ENCODE assay signal across 8 cellular contexts in the genomic region with DNA sequence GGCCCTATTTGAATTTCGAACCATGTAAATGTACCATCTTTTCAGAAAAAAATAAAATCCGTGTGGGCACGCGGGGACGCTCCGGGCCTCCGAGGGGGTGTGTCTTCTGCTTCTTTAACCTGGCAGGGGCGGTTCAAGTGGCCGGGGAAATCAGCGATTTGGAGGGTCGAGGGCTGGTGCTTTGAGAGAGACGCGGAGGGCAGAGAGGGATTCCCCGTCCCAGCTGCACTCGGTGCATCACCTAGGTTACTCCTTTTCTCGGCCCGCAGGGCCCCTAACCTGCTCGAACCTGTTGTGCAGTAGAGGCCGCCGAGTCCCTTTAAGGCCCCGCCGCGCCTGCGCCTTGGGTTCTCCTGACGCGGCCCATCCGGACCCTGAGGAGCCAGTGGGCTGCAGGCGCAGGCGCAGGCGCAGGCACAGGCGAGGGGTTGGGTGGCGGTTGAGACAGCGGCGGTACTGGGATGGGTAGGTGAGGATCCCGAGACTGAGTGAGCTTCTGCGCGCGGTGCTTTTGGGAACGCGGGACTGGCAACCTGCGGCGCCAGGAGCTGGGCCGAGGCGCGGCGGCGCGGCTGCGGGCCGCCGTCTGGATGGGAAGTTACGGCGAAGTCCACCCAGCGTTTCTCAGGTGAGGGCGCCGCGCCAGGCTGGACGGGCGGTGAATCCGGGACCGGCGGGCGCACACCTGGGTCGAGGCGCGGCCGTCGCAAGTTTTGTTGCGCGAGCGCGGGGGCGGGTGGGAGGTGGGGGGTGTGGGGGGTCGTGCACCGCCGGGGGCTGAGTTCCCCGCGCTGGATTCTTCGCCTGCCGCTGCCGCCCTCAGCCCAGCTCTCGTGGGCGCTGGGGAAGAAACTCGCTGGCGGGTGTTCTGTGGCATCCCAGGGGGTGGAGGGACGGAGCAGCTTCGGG. TPM values are rescaled to one million over a fixed set of nuclear protein-coding genes. Genes with fewer than 3 reads are reported as not detected.
DNase-seq lines count a peak whose midpoint lies in the region; ATAC-seq and TF ChIP-seq lines count a peak whose summit lies in the region.

A gene with protein sequence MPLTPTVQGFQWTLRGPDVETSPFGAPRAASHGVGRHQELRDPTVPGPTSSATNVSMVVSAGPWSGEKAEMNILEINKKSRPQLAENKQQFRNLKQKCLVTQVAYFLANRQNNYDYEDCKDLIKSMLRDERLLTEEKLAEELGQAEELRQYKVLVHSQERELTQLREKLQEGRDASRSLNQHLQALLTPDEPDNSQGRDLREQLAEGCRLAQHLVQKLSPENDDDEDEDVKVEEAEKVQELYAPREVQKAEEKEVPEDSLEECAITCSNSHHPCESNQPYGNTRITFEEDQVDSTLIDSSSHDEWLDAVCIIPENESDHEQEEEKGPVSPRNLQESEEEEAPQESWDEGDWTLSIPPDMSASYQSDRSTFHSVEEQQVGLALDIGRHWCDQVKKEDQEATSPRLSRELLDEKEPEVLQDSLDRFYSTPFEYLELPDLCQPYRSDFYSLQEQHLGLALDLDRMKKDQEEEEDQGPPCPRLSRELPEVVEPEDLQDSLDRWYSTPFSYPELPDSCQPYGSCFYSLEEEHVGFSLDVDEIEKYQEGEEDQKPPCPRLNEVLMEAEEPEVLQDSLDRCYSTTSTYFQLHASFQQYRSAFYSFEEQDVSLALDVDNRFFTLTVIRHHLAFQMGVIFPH (plus strand): TSS at position 417 of the 909 bp plus-strand sequence. CDS start 4,950 bp downstream, outside the sequence.

- H3K9me3 ChIP-seq in hepatocyte (ENCODE audit: low read depth) (no peaks in the 10 kb centered on the region), vagina (no peaks in the 10 kb centered on the region)

- H3K9me2 ChIP-seq in hepatocyte (replicated peaks; ENCODE audit: insufficient read depth) = no peaks in the 10 kb centered on the region

- peak within 1 kb of the TSS; percentile 86 for H3K27ac ChIP-seq in hepatocyte
- H3K27ac ChIP-seq in vagina = peak within 1 kb of the TSS; percentile 66

- peak; percentile 94 for ATAC-seq in HG02610 (IDR thresholded peaks at IDR 0.05; ENCODE audit: unreplicated experiment)

- no peak for TF ChIP-seq CTCF in hepatocyte (IDR thresholded peaks at IDR 0.05; ENCODE audit: poor library complexity)
- peak in 1 of 3 experiments; percentile 5 for TF ChIP-seq CTCF in vagina (IDR thresholded peaks at IDR 0.05)

- peak within 1 kb of the TSS; percentile 95 for H3K4me2 ChIP-seq in hepatocyte

- DNase-seq in GDM1 (lab: John Stamatoyannopoulos, UW) (peak; percentile 74), NCI-H1417 treated with DMSO at 0.1 percent for 48 hours (lab: John Stamatoyannopoulos, UW) (peak; percentile 31), T-helper 9 cell (peak; percentile 77), astrocyte of the hippocampus (ENCODE audit: low read depth, low spot score) (peak; percentile 96), hepatocyte (ENCODE audit: low spot score) (peak; percentile 97), retina (peak; percentile 93), vagina (ENCODE audit: extremely low spot score in 2 of 2) (no peak)

- intact Hi-C loops in vagina (cut with DNase I) = no loop called here

- peak within 1 kb of the TSS; percentile 67 for H2AFZ ChIP-seq in hepatocyte

- H3K4me3 ChIP-seq in hepatocyte (peak within 1 kb of the TSS; percentile 52), vagina (peak within 1 kb of the TSS; percentile 59 to 64)

- peak in 1 of 2 donors; percentile 62 for TF ChIP-seq POLR2A in vagina (IDR thresholded peaks at IDR 0.05)

- no peaks in the 10 kb centered on the region for H4K20me1 ChIP-seq in hepatocyte (ENCODE audit: insufficient read depth, poor library complexity, severe bottlenecking)

- 2% methylated on average over 62 of the region's 87 CpGs for WGBS in hepatocyte (ENCODE audit: low lambda C conversion rate, missing lambda C conversion rate)

- H3K27me3 ChIP-seq in hepatocyte (no peaks in the 10 kb centered on the region), vagina (no peaks in the 10 kb centered on the region)

- H3K36me3 ChIP-seq in hepatocyte (replicated peaks; ENCODE audit: insufficient read depth, low read depth) (no peaks in the 10 kb centered on the region), vagina (no peaks in the 10 kb centered on the region)

- peaks cover 40% of the 10 kb centered on the region for H3K79me2 ChIP-seq in hepatocyte

- H3K4me1 ChIP-seq in hepatocyte (ENCODE audit: insufficient read depth) (peaks cover 8% of the 10 kb centered on the region), vagina (peaks cover 28% of the 10 kb centered on the region)

RNA-seq across cellular contexts. Expression of the gene that starts here (rescaled TPM):
- total RNA-seq in hepatocyte (12.4 and 14.3 TPM in 2 replicates), vagina (10.1 TPM)
- polyA plus RNA-seq in hepatocyte = 3.5 and 3.6 TPM in 2 replicates

Comparison
In these comparisons a context has a peak if more than half of its experiments do, and no peak if none do; other contexts are left out.
1. DNase-seq: peak in GDM1 (single experiment), NCI-H1417 treated with DMSO at 0.1 percent for 48 hours (single experiment), T-helper 9 cell (single experiment), astrocyte of the hippocampus (single experiment), hepatocyte (single experiment) and retina (single experiment); none in vagina (0 of 2).